ENCODE assay signal across 11 cellular contexts in genomic region chr3:189512039-189512438, GRCh38.
DNase-seq lines count a peak whose midpoint lies in the region; ATAC-seq and TF ChIP-seq lines count a peak whose summit lies in the region.
"Had no signal": no experiment of that assay in that cellular context is flagged by ENCODE, and none has a peak within 500 bp of the region (broad histone marks: within the 10 kb centered on the region; RNA-seq: fewer than 3 reads in every experiment).

No MANE protein-coding gene starts in this region.

- H3K9me3 Mint-ChIP-seq in stimulated activated naive CD8-positive, alpha-beta T cell treated with anti-CD3 and anti-CD28 coated beads, Interleukin-15, amount 100 ng/mL, for 72 hours, result peaks cover 0 to 14% of the 10 kb centered on the region in 2 donors

- H3K36me3 ChIP-seq in smooth muscle cell (ENCODE audit: low read depth), result no peaks in the 10 kb centered on the region

- H3K27me3 ChIP-seq in smooth muscle cell (ENCODE audit: low read depth), result no peaks in the 10 kb centered on the region

- peak overlapping the region; percentile 69; the same call in 1 of the 2 replicates for H3K27ac ChIP-seq in RWPE1
- no peak overlapping the region for H3K27ac ChIP-seq in smooth muscle cell (ENCODE audit: low read depth)
- H3K27ac ChIP-seq: C4-2B had no signal

- H3K4me2 ChIP-seq in smooth muscle cell, result no peak overlapping the region

- H3K27me3 Mint-ChIP-seq in stimulated activated naive CD8-positive, alpha-beta T cell treated with anti-CD3 and anti-CD28 coated beads, Interleukin-15, amount 100 ng/mL, for 72 hours, result peaks cover 15% of the 10 kb centered on the region

- H3K4me1 Mint-ChIP-seq in stimulated activated naive CD8-positive, alpha-beta T cell treated with anti-CD3 and anti-CD28 coated beads, Interleukin-15, amount 100 ng/mL, for 72 hours, result no peaks in the 10 kb centered on the region

- no peak overlapping the region for H3K9ac ChIP-seq in smooth muscle cell (ENCODE audit: low read depth)

- TF ChIP-seq CTCF in GM12874 (IDR thresholded peaks at IDR 0.05; ENCODE audit: insufficient read depth, low read depth, low read length), result peak; percentile 14; the same call in 1 of the 2 replicates
- TF ChIP-seq CTCF in RWPE1 (conservative IDR thresholded peaks at IDR 0.05; ENCODE audit: low read depth), result no peak
- no peak for TF ChIP-seq CTCF in smooth muscle cell (IDR thresholded peaks at IDR 0.05; ENCODE audit: borderline replicate concordance, insufficient read depth, poor library complexity, severe bottlenecking)

- CTCF ChIA-PET in RWPE1 (lab: Yijun Ruan, JAX), result interaction anchor here (0.6 to 0.8 kb wide), 3 partner anchors 76 to 1348 kb away, joined by 3 to 4 read pairs (median 3); no protein-coding TSS in a partner anchor

- H4K20me1 ChIP-seq in smooth muscle cell (ENCODE audit: low read depth), result no peaks in the 10 kb centered on the region

- POLR2A ChIA-PET in RWPE1 (lab: Yijun Ruan, JAX; ENCODE audit: low non-redundant PET), result no interaction called here

- WGBS in smooth muscle cell (ENCODE audit: low lambda C conversion rate), result 58% methylated on average over 1 of the region's 1 CpG

- no peak overlapping the region for H3K4me3 ChIP-seq in smooth muscle cell

- H2AFZ ChIP-seq in smooth muscle cell (ENCODE audit: low read depth), result no peak overlapping the region

- H3K4me1 ChIP-seq in smooth muscle cell (ENCODE audit: low read depth), result no peaks in the 10 kb centered on the region

- H3K79me2 ChIP-seq in smooth muscle cell (ENCODE audit: low read depth), result no peaks in the 10 kb centered on the region

- no peaks in the 10 kb centered on the region for H3F3A ChIP-seq in smooth muscle cell (ENCODE audit: low read depth)

- intact Hi-C loops in left cardiac atrium (cut with DNase I), result no loop called here

- no peak overlapping the region for H3K4me3 Mint-ChIP-seq in stimulated activated naive CD8-positive, alpha-beta T cell treated with anti-CD3 and anti-CD28 coated beads, Interleukin-15, amount 100 ng/mL, for 72 hours

- no peaks in the 10 kb centered on the region for H3K9me3 ChIP-seq in smooth muscle cell (replicated peaks; ENCODE audit: low read depth)

- no peak overlapping the region for H3K27ac Mint-ChIP-seq in stimulated activated naive CD8-positive, alpha-beta T cell treated with anti-CD3 and anti-CD28 coated beads, Interleukin-15, amount 100 ng/mL, for 72 hours

- ATAC-seq in GM21367 (IDR thresholded peaks at IDR 0.05; ENCODE audit: unreplicated experiment) (peak; percentile 75), HG03159 (IDR thresholded peaks at IDR 0.05; ENCODE audit: unreplicated experiment) (peak; percentile 72), left cardiac atrium (no peak)
- ATAC-seq in stimulated activated naive CD8-positive, alpha-beta T cell treated with anti-CD3 and anti-CD28 coated beads, Interleukin-15, amount 100 ng/mL, for 72 hours, result no peak

- no peak for DNase-seq in RWPE1 (ENCODE audit: low spot score)
- no peak for DNase-seq in NCI-H226
- DNase-seq in smooth muscle cell (lab: John Stamatoyannopoulos, UW; ENCODE audit: unreplicated experiment), result no peak
- DNase-seq in left cardiac atrium, result no peak
- no peak for DNase-seq in stimulated activated naive CD8-positive, alpha-beta T cell treated with anti-CD3 and anti-CD28 coated beads, Interleukin-15, amount 100 ng/mL, for 72 hours
- DNase-seq: mesenchymal stem cell, NCI-H69 had no signal

Comparison
In these comparisons a context has a peak if more than half of its experiments do, and no peak if none do; other contexts are left out.
1. ATAC-seq: peak in GM21367 (single experiment) and HG03159 (single experiment); none in left cardiac atrium (0 of 2) and stimulated activated naive CD8-positive, alpha-beta T cell treated with anti-CD3 and anti-CD28 coated beads, Interleukin-15, amount 100 ng/mL, for 72 hours (single experiment).